Comparison of ENCODE assay signal across 11 cellular contexts in the genomic region with DNA sequence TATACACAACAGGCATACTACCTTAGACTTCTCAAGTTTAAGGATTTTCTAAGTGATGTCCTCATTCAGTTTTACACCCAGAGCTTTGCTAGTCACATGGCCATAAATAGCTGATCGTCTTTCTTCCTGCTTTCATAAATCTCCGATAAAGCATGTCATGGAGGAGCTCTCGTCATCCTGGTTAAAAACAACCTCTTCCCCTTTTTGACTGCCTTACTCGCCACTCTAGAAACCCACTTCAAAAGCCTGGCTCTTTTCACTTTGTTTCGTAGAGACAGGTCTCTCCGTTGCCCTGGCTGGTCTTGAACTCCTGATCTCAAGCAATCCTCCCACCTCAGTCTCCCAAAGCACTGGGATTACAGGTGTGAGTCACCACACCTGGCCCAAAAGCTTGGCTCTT.
DNase-seq lines count a peak whose midpoint lies in the region; ATAC-seq, FAIRE-seq and TF ChIP-seq lines count a peak whose summit lies in the region.
"Had no signal": no experiment of that assay in that cellular context is flagged by ENCODE, and none has a peak within 500 bp of the region (broad histone marks: within the 10 kb centered on the region; RNA-seq: fewer than 3 reads in every experiment).

No MANE protein-coding gene starts in this region.

- H3K27ac Mint-ChIP-seq in stimulated activated effector memory CD8-positive, alpha-beta T cell treated with anti-CD3 and anti-CD28 coated beads, Interleukin-12 subunit alpha, Interleukin-12 subunit beta, amount 100 ng/mL, for 72 hours, result peak overlapping the region; percentile 41

- no peaks in the 10 kb centered on the region for H3K36me3 Mint-ChIP-seq in stimulated activated effector memory CD8-positive, alpha-beta T cell treated with anti-CD3 and anti-CD28 coated beads, Interleukin-12 subunit alpha, Interleukin-12 subunit beta, amount 100 ng/mL, for 72 hours

- intact Hi-C loops in ascending aorta (cut with DNase I), result no loop called here

- DNase-seq in activated CD4-positive, CD25-positive, alpha-beta regulatory T cell treated with anti-CD3 and anti-CD28 coated beads, Interleukin-2, amount 50 U/mL, for 72 hours, result no peak
- DNase-seq in NOMO-1 treated with DMSO at 0.1 percent for 48 hours (lab: John Stamatoyannopoulos, UW; ENCODE audit: unreplicated experiment), result peak; percentile 98
- DNase-seq in ascending aorta (ENCODE audit: low spot score in 2 of 2), result no peak
- DNase-seq in stimulated activated effector memory CD8-positive, alpha-beta T cell treated with anti-CD3 and anti-CD28 coated beads, Interleukin-12 subunit alpha, Interleukin-12 subunit beta, amount 100 ng/mL, for 72 hours (ENCODE audit: low spot score in 2 of 2), result no peak
- no peak for DNase-seq in NCI-H82 treated with DMSO at 0.1 percent for 48 hours (lab: John Stamatoyannopoulos, UW; ENCODE audit: unreplicated experiment)
- DNase-seq in middle frontal gyrus (ENCODE audit: extremely low spot score, low spot score), result no peak
- DNase-seq in urothelium cell line (ENCODE audit: low spot score), result no peak
- DNase-seq: 8988T, foreskin fibroblast had no signal

- peaks cover 0 to 21% of the 10 kb centered on the region in 2 donors for H3K4me1 ChIP-seq in ascending aorta

- peak; percentile 36 to 46 for ATAC-seq in activated CD4-positive, CD25-positive, alpha-beta regulatory T cell treated with anti-CD3 and anti-CD28 coated beads, Interleukin-2, amount 50 U/mL, for 24 hours
- no peak for ATAC-seq in stimulated activated effector memory CD8-positive, alpha-beta T cell treated with anti-CD3 and anti-CD28 coated beads, Interleukin-12 subunit alpha, Interleukin-12 subunit beta, amount 100 ng/mL, for 72 hours

- peak overlapping the region; percentile 16 for H3K4me3 Mint-ChIP-seq in stimulated activated effector memory CD8-positive, alpha-beta T cell treated with anti-CD3 and anti-CD28 coated beads, Interleukin-12 subunit alpha, Interleukin-12 subunit beta, amount 100 ng/mL, for 72 hours
- H3K4me3 Mint-ChIP-seq: neural crest cell had no signal

- peaks cover 36% of the 10 kb centered on the region for H3K4me1 Mint-ChIP-seq in stimulated activated effector memory CD8-positive, alpha-beta T cell treated with anti-CD3 and anti-CD28 coated beads, Interleukin-12 subunit alpha, Interleukin-12 subunit beta, amount 100 ng/mL, for 72 hours

- no peak overlapping the region for H3K4me3 ChIP-seq in ascending aorta

- H3K36me3 ChIP-seq in ascending aorta, result no peaks in the 10 kb centered on the region

- H3K9me3 ChIP-seq in ascending aorta, result no peaks in the 10 kb centered on the region

- no peaks in the 10 kb centered on the region for H3K27me3 ChIP-seq in ascending aorta

- H3K27ac ChIP-seq in ascending aorta, result peak overlapping the region; percentile 70 to 75

- no peak for FAIRE-seq in urothelium cell line (lab: Jason Lieb, UNC)

- TF ChIP-seq CTCF in ascending aorta (IDR thresholded peaks at IDR 0.05), result no peak

- H3K9me3 Mint-ChIP-seq in stimulated activated effector memory CD8-positive, alpha-beta T cell treated with anti-CD3 and anti-CD28 coated beads, Interleukin-12 subunit alpha, Interleukin-12 subunit beta, amount 100 ng/mL, for 72 hours, result no peaks in the 10 kb centered on the region
- H3K9me3 Mint-ChIP-seq: neural crest cell had no signal
